26 cellular contexts compared by ENCODE assay signal in the genomic region with DNA sequence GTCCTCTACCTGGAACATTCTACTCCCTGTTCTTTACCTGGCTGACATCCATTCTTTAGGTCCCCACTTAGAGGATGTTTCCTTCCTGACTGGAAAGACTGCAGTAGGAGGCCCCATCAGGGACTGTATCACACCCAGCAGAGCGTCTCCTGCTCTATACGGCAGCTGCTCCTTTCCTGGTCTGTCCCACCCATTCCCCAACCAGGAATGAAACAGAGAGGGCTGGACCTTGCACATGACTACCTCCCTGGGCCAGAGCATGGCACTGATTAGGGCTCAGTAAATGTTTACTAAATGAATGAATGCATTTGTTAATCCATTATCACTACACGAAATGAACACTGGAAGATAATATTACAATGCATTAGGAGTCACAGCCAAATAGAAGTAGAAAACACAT.
"Had no signal": no experiment of that assay in that cellular context is flagged by ENCODE, and none has a peak within 500 bp of the region (broad histone marks: within the 10 kb centered on the region; RNA-seq: fewer than 3 reads in every experiment).

No MANE protein-coding gene starts in this region.

- H3K27me3 Mint-ChIP-seq: activated CD4-positive, alpha-beta T cell treated with anti-CD3 and anti-CD28 coated beads, Interleukin-2, amount 10 ng/mL, durations not matched to agents 24 days and 14 days; naive thymus-derived CD8-positive, alpha-beta T cell had no signal

- H3K27me3 ChIP-seq: heart left ventricle, left lung, testis, transverse colon had no signal

- H3K36me3 Mint-ChIP-seq: activated CD4-positive, alpha-beta memory T cell treated with anti-CD3 and anti-CD28 coated beads for 36 hours had no signal

- DNase-seq: activated CD4-positive, alpha-beta memory T cell treated with anti-CD3 and anti-CD28 coated beads for 36 hours; activated CD4-positive, alpha-beta T cell treated with anti-CD3 and anti-CD28 coated beads, Interleukin-2, amount 10 ng/mL, durations not matched to agents 24 days and 14 days; activated CD4-positive, CD25-positive, alpha-beta regulatory T cell treated with anti-CD3 and anti-CD28 coated beads, Interleukin-2, amount 50 U/mL, for 72 hours; activated CD8-positive, alpha-beta memory T cell treated with anti-CD3 and anti-CD28 coated beads, Interleukin-2, amount 50 U/mL, for 4 hours; activated effector memory CD4-positive, alpha-beta T cell treated with anti-CD3 and anti-CD28 coated beads, Interleukin-2, amount 50 U/mL, for 16 hours; activated naive CD4-positive, alpha-beta T cell treated with anti-CD3 and anti-CD28 coated beads, Interleukin-2, amount 50 U/mL, for 16 hours; activated T-cell treated with anti-CD3 and anti-CD28 coated beads, Interleukin-2, amount 50 U/mL, for 1 hour; amygdala; effector CD8-positive, alpha-beta T cell; erythroblast; heart left ventricle; kidney glomerular epithelial cell; left lung; naive thymus-derived CD8-positive, alpha-beta T cell; nucleus accumbens; right cardiac atrium; stimulated activated CD4-positive, alpha-beta T cell treated with anti-CD3 and anti-CD28 coated beads, Interleukin-15, amount 100 ng/mL, for 24 hours; stimulated activated CD4-positive, alpha-beta T cell treated with anti-CD3 and anti-CD28 coated beads, Interleukin-2, amount 100 ng/mL, for 24 hours; stimulated activated naive CD4-positive, alpha-beta T cell; T-helper 2 cell; testis; transverse colon had no signal

- H3K4me1 Mint-ChIP-seq: activated CD4-positive, alpha-beta T cell treated with anti-CD3 and anti-CD28 coated beads, Interleukin-2, amount 10 ng/mL, durations not matched to agents 24 days and 14 days; naive thymus-derived CD8-positive, alpha-beta T cell; neural crest cell had no signal

- H3K9me3 ChIP-seq: heart left ventricle, left lung, testis, transverse colon had no signal

- H3K27ac Mint-ChIP-seq: activated CD4-positive, alpha-beta memory T cell treated with anti-CD3 and anti-CD28 coated beads for 36 hours; activated CD4-positive, alpha-beta T cell treated with anti-CD3 and anti-CD28 coated beads, Interleukin-2, amount 10 ng/mL, durations not matched to agents 24 days and 14 days; activated T-helper 1 cell treated with anti-CD3 and anti-CD28 coated beads, Interleukin-12 subunit alpha, Interleukin-12 subunit beta, Interleukin-2, Interleukin-4 antibody, amounts not matched to agents 30 ng/mL and 10 ng/mL and 1 ng/mL, durations not matched to agents 14 hours and 24 hours and 36 hours; naive thymus-derived CD8-positive, alpha-beta T cell had no signal

- H3K27ac ChIP-seq: left lung, parathyroid adenoma, testis, transverse colon had no signal

- H3K4me1 ChIP-seq: testis had no signal

- H3K4me3 Mint-ChIP-seq: activated CD4-positive, alpha-beta memory T cell treated with anti-CD3 and anti-CD28 coated beads for 36 hours; activated CD4-positive, alpha-beta T cell treated with anti-CD3 and anti-CD28 coated beads, Interleukin-2, amount 10 ng/mL, durations not matched to agents 24 days and 14 days; activated T-helper 1 cell treated with anti-CD3 and anti-CD28 coated beads, Interleukin-12 subunit alpha, Interleukin-12 subunit beta, Interleukin-2, Interleukin-4 antibody, amounts not matched to agents 30 ng/mL and 10 ng/mL and 1 ng/mL, durations not matched to agents 14 hours and 24 hours and 36 hours; naive thymus-derived CD8-positive, alpha-beta T cell; neural crest cell had no signal

- H3K4me3 ChIP-seq: heart left ventricle, left lung, lung, testis, transverse colon had no signal

- H3K9me3 Mint-ChIP-seq: activated CD4-positive, alpha-beta memory T cell treated with anti-CD3 and anti-CD28 coated beads for 36 hours; activated CD4-positive, alpha-beta T cell treated with anti-CD3 and anti-CD28 coated beads, Interleukin-2, amount 10 ng/mL, durations not matched to agents 24 days and 14 days; activated T-helper 1 cell treated with anti-CD3 and anti-CD28 coated beads, Interleukin-12 subunit alpha, Interleukin-12 subunit beta, Interleukin-2, Interleukin-4 antibody, amounts not matched to agents 30 ng/mL and 10 ng/mL and 1 ng/mL, durations not matched to agents 14 hours and 24 hours and 36 hours; naive thymus-derived CD8-positive, alpha-beta T cell; neural crest cell had no signal

- ATAC-seq: heart left ventricle; left lung; naive thymus-derived CD8-positive, alpha-beta T cell; right cardiac atrium had no signal
